ENCODE assay signal across 8 cellular contexts in genomic region chr17:3636154-3636907, GRCh38. TPM values are rescaled to one million over a fixed set of nuclear protein-coding genes. Genes with fewer than 3 reads are reported as not detected.
DNase-seq lines count a peak whose midpoint lies in the region; ATAC-seq and TF ChIP-seq lines count a peak whose summit lies in the region.

Gene CTNS (plus strand): TSS chr17:3636760. CDS start chr17:3640207, 3,447 bp downstream.
Gene SHPK (minus strand): TSS chr17:3636250. CDS start chr17:3636219, 31 bp downstream.

- peak within 1 kb of the TSS; percentile 67 for H3K4me3 ChIP-seq in NB4 (ENCODE audit: low read depth, low read length)
- H3K4me3 ChIP-seq in SK-N-MC: peak within 1 kb of the TSS; percentile 97
- peak within 1 kb of the TSS; percentile 59 for H3K4me3 ChIP-seq in gastroesophageal sphincter

- no peaks in the 10 kb centered on the region for H3K36me3 ChIP-seq in SK-N-MC (ENCODE audit: insufficient read depth, low read length)
- peaks cover 0 to 31% of the 10 kb centered on the region in 2 donors for H3K36me3 ChIP-seq in gastroesophageal sphincter

- H3K4me1 Mint-ChIP-seq in HFFc6 (ENCODE audit: low read depth): peaks cover 29% of the 10 kb centered on the region
- peaks cover 51% of the 10 kb centered on the region for H3K4me1 Mint-ChIP-seq in activated naive CD4-positive, alpha-beta T cell treated with anti-CD3 and anti-CD28 coated beads, Interleukin-2, amount 10 ng/mL, durations not matched to agents 7 days and 5 days

- H3K4me1 ChIP-seq in gastroesophageal sphincter: peaks cover 0 to 48% (median 19%) of the 10 kb centered on the region in 3 donors

- H3K9ac ChIP-seq in SK-N-MC (ENCODE audit: insufficient read length): peak within 1 kb of the TSS; percentile 90

- H3K9me3 ChIP-seq in SK-N-MC (ENCODE audit: low read depth, low read length): no peaks in the 10 kb centered on the region
- H3K9me3 ChIP-seq in gastroesophageal sphincter: no peaks in the 10 kb centered on the region

- no peak for TF ChIP-seq EP300 in gastroesophageal sphincter (IDR thresholded peaks at IDR 0.05)

- CTCF ChIA-PET in activated naive CD4-positive, alpha-beta T cell treated with anti-CD3 and anti-CD28 coated beads, Interleukin-2, amount 10 ng/mL, durations not matched to agents 7 days and 5 days (lab: Charles Lee): interaction anchor here (0.8 to 2.5 kb wide), 5 partner anchors 11 to 54 kb away, joined by 3 to 14 read pairs (median 3); no protein-coding TSS in a partner anchor

- no peaks in the 10 kb centered on the region; the same call in 1 of the 2 replicates for H3K27me3 Mint-ChIP-seq in HFFc6 (ENCODE audit: insufficient read depth)
- H3K27me3 Mint-ChIP-seq in activated naive CD4-positive, alpha-beta T cell treated with anti-CD3 and anti-CD28 coated beads, Interleukin-2, amount 10 ng/mL, durations not matched to agents 7 days and 5 days: no peaks in the 10 kb centered on the region

- DNase-seq in GM04503 (ENCODE audit: low read depth): peak; percentile 66
- DNase-seq in HFFc6: peak; percentile 95
- peak; percentile 93 for DNase-seq in NB4 (ENCODE audit: low read depth)
- DNase-seq in SK-N-MC (ENCODE audit: low read depth, low spot score): no peak
- DNase-seq in activated naive CD4-positive, alpha-beta T cell treated with anti-CD3 and anti-CD28 coated beads, Interleukin-2, amount 10 ng/mL, durations not matched to agents 7 days and 5 days: peak; percentile 97
- DNase-seq in non-pigmented ciliary epithelial cell (ENCODE audit: low read depth): peak; percentile 74
- DNase-seq in superior temporal gyrus (ENCODE audit: extremely low spot score): peak; percentile 97

- peaks cover 6% of the 10 kb centered on the region; the same call in 1 of the 2 replicates for H3K36me3 Mint-ChIP-seq in HFFc6 (ENCODE audit: low read depth)
- H3K36me3 Mint-ChIP-seq in activated naive CD4-positive, alpha-beta T cell treated with anti-CD3 and anti-CD28 coated beads, Interleukin-2, amount 10 ng/mL, durations not matched to agents 7 days and 5 days: peaks cover 17% of the 10 kb centered on the region

- 0% methylated on average over 1 of the region's 68 CpGs; no CpG with 5 or more reads in 1 of the 2 donors for WGBS in gastroesophageal sphincter (ENCODE audit: low coverage in 1 of 2), 2 donors

- H3K4me3 Mint-ChIP-seq in HFFc6: peak within 1 kb of the TSS; percentile 97
- peak within 1 kb of the TSS; percentile 91 for H3K4me3 Mint-ChIP-seq in activated naive CD4-positive, alpha-beta T cell treated with anti-CD3 and anti-CD28 coated beads, Interleukin-2, amount 10 ng/mL, durations not matched to agents 7 days and 5 days

- no peaks in the 10 kb centered on the region for H3K27me3 ChIP-seq in gastroesophageal sphincter

- H3K27ac Mint-ChIP-seq in HFFc6: peak within 1 kb of the TSS; percentile 99
- peak within 1 kb of the TSS; percentile 95 for H3K27ac Mint-ChIP-seq in activated naive CD4-positive, alpha-beta T cell treated with anti-CD3 and anti-CD28 coated beads, Interleukin-2, amount 10 ng/mL, durations not matched to agents 7 days and 5 days

- TF ChIP-seq CTCF in HFFc6 (IDR thresholded peaks at IDR 0.05) (no peak), NB4 (IDR thresholded peaks at IDR 0.05; ENCODE audit: low read depth, low read length) (no peak), gastroesophageal sphincter (IDR thresholded peaks at IDR 0.05) (no peak)

- ATAC-seq in gastroesophageal sphincter: peak; percentile 99

- TF ChIP-seq POLR2A in NB4 (IDR thresholded peaks at IDR 0.05; ENCODE audit: extremely low read depth, insufficient read length): peak; percentile 61
- peak; percentile 40 to 57 for TF ChIP-seq POLR2A in gastroesophageal sphincter (IDR thresholded peaks at IDR 0.05)

- peak within 1 kb of the TSS; percentile 89 for H3K27ac ChIP-seq in SK-N-MC
- peak within 1 kb of the TSS; percentile 72 to 94 (median 92) for H3K27ac ChIP-seq in gastroesophageal sphincter

- H3K9me3 Mint-ChIP-seq in HFFc6: no peaks in the 10 kb centered on the region
- no peaks in the 10 kb centered on the region for H3K9me3 Mint-ChIP-seq in activated naive CD4-positive, alpha-beta T cell treated with anti-CD3 and anti-CD28 coated beads, Interleukin-2, amount 10 ng/mL, durations not matched to agents 7 days and 5 days

RNA-seq across cellular contexts. Expression of gene CTNS, which starts in this region (rescaled TPM):
- 10 to 100 TPM in 1 of 6 experiments, 1 to 10 TPM in 5; 8.8 to 10.2 (median 9.0) TPM for total RNA-seq in HFFc6 (2021; fragmentation: NEBNext Ultra II Directional; extraction: Animal tissue kit (Norgen Biotek cat#: 25700))
- total RNA-seq in gastroesophageal sphincter: 10 to 100 TPM; 14.8 to 20.5 (median 17.8) TPM

RNA-seq across cellular contexts. Expression of gene SHPK, which starts in this region (rescaled TPM):
- 10 to 100 TPM in 1 of 6 experiments, 1 to 10 TPM in 5; 7.9 to 10.5 (median 9.1) TPM for total RNA-seq in HFFc6 (2021; fragmentation: NEBNext Ultra II Directional; extraction: Animal tissue kit (Norgen Biotek cat#: 25700))
- 10 to 100 TPM in 2 of 4 donors, 1 to 10 TPM in 2; 5.9 to 11.1 (median 9.8) TPM for total RNA-seq in gastroesophageal sphincter
